1 cellular context compared by ENCODE assay signal in the genomic region with DNA sequence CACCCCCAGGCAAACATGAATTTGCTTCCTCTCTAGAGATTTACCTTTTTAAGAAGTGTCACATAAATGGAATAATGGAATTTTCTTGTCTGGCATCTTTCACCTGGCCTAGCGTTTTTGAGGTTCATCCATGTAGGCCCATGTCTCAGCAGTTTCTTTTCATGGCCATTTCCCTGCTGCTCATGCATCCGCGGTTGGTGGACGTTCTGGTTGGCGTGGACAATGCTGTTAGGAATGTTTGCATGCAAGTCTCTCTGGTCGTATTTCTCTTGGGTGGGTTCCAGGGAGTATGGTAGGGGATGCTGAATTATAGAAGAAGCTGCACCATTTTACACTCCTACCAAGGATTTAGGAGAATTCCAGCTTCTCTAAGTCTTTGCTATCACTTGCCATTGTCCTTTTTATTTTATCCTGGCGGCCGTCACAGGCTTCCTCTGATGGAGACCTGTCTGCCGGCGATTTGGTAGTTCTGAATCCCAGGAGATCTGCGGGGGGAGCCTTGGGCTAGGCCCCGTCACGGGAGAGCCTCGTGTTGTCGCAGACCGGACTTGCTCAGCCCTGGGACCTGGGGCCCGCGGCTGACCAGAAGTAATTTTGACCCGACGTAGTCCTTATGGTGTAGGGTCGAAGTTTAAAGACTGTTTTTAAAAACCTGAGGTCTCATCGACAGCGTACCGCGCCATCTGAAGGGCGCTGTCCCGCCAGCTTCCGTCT.
A peak's percentile ranks its signal among the peaks of the same experiment; 100 is the strongest.
TF ChIP-seq lines count a peak whose summit lies in the region.

No MANE protein-coding gene starts in this region.

TF ChIP-seq in K562, 482 proteins besides CTCF, POLR2A, EP300 and RAD21 (continued from another document and continues in another):
- TF ChIP-seq, protein P1, sequence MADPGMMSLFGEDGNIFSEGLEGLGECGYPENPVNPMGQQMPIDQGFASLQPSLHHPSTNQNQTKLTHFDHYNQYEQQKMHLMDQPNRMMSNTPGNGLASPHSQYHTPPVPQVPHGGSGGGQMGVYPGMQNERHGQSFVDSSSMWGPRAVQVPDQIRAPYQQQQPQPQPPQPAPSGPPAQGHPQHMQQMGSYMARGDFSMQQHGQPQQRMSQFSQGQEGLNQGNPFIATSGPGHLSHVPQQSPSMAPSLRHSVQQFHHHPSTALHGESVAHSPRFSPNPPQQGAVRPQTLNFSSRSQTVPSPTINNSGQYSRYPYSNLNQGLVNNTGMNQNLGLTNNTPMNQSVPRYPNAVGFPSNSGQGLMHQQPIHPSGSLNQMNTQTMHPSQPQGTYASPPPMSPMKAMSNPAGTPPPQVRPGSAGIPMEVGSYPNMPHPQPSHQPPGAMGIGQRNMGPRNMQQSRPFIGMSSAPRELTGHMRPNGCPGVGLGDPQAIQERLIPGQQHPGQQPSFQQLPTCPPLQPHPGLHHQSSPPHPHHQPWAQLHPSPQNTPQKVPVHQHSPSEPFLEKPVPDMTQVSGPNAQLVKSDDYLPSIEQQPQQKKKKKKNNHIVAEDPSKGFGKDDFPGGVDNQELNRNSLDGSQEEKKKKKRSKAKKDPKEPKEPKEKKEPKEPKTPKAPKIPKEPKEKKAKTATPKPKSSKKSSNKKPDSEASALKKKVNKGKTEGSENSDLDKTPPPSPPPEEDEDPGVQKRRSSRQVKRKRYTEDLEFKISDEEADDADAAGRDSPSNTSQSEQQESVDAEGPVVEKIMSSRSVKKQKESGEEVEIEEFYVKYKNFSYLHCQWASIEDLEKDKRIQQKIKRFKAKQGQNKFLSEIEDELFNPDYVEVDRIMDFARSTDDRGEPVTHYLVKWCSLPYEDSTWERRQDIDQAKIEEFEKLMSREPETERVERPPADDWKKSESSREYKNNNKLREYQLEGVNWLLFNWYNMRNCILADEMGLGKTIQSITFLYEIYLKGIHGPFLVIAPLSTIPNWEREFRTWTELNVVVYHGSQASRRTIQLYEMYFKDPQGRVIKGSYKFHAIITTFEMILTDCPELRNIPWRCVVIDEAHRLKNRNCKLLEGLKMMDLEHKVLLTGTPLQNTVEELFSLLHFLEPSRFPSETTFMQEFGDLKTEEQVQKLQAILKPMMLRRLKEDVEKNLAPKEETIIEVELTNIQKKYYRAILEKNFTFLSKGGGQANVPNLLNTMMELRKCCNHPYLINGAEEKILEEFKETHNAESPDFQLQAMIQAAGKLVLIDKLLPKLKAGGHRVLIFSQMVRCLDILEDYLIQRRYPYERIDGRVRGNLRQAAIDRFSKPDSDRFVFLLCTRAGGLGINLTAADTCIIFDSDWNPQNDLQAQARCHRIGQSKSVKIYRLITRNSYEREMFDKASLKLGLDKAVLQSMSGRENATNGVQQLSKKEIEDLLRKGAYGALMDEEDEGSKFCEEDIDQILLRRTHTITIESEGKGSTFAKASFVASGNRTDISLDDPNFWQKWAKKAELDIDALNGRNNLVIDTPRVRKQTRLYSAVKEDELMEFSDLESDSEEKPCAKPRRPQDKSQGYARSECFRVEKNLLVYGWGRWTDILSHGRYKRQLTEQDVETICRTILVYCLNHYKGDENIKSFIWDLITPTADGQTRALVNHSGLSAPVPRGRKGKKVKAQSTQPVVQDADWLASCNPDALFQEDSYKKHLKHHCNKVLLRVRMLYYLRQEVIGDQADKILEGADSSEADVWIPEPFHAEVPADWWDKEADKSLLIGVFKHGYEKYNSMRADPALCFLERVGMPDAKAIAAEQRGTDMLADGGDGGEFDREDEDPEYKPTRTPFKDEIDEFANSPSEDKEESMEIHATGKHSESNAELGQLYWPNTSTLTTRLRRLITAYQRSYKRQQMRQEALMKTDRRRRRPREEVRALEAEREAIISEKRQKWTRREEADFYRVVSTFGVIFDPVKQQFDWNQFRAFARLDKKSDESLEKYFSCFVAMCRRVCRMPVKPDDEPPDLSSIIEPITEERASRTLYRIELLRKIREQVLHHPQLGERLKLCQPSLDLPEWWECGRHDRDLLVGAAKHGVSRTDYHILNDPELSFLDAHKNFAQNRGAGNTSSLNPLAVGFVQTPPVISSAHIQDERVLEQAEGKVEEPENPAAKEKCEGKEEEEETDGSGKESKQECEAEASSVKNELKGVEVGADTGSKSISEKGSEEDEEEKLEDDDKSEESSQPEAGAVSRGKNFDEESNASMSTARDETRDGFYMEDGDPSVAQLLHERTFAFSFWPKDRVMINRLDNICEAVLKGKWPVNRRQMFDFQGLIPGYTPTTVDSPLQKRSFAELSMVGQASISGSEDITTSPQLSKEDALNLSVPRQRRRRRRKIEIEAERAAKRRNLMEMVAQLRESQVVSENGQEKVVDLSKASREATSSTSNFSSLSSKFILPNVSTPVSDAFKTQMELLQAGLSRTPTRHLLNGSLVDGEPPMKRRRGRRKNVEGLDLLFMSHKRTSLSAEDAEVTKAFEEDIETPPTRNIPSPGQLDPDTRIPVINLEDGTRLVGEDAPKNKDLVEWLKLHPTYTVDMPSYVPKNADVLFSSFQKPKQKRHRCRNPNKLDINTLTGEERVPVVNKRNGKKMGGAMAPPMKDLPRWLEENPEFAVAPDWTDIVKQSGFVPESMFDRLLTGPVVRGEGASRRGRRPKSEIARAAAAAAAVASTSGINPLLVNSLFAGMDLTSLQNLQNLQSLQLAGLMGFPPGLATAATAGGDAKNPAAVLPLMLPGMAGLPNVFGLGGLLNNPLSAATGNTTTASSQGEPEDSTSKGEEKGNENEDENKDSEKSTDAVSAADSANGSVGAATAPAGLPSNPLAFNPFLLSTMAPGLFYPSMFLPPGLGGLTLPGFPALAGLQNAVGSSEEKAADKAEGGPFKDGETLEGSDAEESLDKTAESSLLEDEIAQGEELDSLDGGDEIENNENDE (IDR thresholded peaks at IDR 0.05; ENCODE audit: low read depth, low read length) = no peak
- TF ChIP-seq, protein P2, sequence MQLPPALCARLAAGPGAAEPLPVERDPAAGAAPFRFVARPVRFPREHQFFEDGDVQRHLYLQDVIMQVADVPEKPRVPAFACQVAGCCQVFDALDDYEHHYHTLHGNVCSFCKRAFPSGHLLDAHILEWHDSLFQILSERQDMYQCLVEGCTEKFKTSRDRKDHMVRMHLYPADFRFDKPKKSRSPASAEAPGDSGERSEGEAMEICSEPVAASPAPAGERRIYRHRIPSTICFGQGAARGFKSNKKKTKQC (CRISPR knock-in tag; IDR thresholded peaks at IDR 0.05) = no peak
- TF ChIP-seq, protein P3, sequence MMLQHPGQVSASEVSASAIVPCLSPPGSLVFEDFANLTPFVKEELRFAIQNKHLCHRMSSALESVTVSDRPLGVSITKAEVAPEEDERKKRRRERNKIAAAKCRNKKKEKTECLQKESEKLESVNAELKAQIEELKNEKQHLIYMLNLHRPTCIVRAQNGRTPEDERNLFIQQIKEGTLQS (IDR thresholded peaks at IDR 0.05) = no peak
- TF ChIP-seq, protein P3 (CRISPR knock-in tag; conservative IDR thresholded peaks at IDR 0.05) = no peak; the same call in 1 of the 2 replicates
- TF ChIP-seq, protein P4, sequence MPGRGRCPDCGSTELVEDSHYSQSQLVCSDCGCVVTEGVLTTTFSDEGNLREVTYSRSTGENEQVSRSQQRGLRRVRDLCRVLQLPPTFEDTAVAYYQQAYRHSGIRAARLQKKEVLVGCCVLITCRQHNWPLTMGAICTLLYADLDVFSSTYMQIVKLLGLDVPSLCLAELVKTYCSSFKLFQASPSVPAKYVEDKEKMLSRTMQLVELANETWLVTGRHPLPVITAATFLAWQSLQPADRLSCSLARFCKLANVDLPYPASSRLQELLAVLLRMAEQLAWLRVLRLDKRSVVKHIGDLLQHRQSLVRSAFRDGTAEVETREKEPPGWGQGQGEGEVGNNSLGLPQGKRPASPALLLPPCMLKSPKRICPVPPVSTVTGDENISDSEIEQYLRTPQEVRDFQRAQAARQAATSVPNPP (IDR thresholded peaks at IDR 0.05; ENCODE audit: borderline replicate concordance, insufficient read depth, insufficient read length) = no peak
- TF ChIP-seq SOX6 (IDR thresholded peaks at IDR 0.05) = peak; percentile 8; the same call in 1 of the 2 replicates
- TF ChIP-seq, protein P5, sequence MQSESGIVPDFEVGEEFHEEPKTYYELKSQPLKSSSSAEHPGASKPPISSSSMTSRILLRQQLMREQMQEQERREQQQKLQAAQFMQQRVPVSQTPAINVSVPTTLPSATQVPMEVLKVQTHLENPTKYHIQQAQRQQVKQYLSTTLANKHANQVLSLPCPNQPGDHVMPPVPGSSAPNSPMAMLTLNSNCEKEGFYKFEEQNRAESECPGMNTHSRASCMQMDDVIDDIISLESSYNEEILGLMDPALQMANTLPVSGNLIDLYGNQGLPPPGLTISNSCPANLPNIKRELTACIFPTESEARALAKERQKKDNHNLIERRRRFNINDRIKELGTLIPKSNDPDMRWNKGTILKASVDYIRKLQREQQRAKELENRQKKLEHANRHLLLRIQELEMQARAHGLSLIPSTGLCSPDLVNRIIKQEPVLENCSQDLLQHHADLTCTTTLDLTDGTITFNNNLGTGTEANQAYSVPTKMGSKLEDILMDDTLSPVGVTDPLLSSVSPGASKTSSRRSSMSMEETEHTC (IDR thresholded peaks at IDR 0.05) = peak; percentile 8; the same call in 1 of the 2 replicates
- peak; percentile 4; the same call in 1 of the 2 replicates for TF ChIP-seq SP1 (CRISPR knock-in tag; IDR thresholded peaks at IDR 0.05)
- TF ChIP-seq ZFX (CRISPR knock-in tag; IDR thresholded peaks at IDR 0.05) = peak; percentile 83
- TF ChIP-seq L3MBTL2 (IDR thresholded peaks at IDR 0.05) = peak; percentile 74
- no peak for TF ChIP-seq ZBTB7A (IDR thresholded peaks at IDR 0.05; ENCODE audit: borderline replicate concordance, control insufficient read depth, low read depth, low read length)
- TF ChIP-seq, protein P6, sequence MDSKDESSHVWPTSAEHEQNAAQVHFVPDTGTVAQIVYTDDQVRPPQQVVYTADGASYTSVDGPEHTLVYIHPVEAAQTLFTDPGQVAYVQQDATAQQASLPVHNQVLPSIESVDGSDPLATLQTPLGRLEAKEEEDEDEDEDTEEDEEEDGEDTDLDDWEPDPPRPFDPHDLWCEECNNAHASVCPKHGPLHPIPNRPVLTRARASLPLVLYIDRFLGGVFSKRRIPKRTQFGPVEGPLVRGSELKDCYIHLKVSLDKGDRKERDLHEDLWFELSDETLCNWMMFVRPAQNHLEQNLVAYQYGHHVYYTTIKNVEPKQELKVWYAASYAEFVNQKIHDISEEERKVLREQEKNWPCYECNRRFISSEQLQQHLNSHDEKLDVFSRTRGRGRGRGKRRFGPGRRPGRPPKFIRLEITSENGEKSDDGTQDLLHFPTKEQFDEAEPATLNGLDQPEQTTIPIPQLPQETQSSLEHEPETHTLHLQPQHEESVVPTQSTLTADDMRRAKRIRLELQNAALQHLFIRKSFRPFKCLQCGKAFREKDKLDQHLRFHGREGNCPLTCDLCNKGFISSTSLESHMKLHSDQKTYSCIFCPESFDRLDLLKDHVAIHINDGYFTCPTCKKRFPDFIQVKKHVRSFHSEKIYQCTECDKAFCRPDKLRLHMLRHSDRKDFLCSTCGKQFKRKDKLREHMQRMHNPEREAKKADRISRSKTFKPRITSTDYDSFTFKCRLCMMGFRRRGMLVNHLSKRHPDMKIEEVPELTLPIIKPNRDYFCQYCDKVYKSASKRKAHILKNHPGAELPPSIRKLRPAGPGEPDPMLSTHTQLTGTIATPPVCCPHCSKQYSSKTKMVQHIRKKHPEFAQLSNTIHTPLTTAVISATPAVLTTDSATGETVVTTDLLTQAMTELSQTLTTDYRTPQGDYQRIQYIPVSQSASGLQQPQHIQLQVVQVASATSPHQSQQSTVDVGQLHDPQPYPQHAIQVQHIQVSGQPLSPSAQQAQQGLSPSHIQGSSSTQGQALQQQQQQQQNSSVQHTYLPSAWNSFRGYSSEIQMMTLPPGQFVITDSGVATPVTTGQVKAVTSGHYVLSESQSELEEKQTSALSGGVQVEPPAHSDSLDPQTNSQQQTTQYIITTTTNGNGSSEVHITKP (IDR thresholded peaks at IDR 0.05; ENCODE audit: partially characterized antibody) = peak; percentile 21
- no peak for TF ChIP-seq RFX7 (CRISPR knock-in tag; IDR thresholded peaks at IDR 0.05)
